Comparison of ENCODE assay signal across 10 cellular contexts in the genomic region with DNA sequence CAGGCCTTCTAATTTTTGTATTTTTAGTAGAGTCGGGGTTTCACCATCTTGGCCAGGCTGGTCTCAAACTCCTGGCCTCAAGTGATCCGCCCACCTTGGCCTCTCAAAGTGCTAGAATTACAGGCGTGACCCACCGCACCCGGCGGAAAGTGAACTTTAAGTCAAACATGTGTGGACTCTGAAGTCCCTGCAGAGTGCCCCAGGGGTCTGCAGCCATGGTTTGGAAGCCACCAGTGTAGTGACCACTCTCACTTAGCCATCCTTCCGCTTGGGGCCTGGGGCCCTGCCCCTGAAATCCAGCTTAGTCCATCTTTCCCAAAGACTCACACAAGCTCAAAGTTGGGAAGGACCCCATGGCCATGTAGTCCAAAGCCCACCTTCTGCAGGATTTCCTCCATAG.
"Had no signal": no experiment of that assay in that cellular context is flagged by ENCODE, and none has a peak within 500 bp of the region (broad histone marks: within the 10 kb centered on the region; RNA-seq: fewer than 3 reads in every experiment).

No MANE protein-coding gene starts in this region.

- H3K36me3 Mint-ChIP-seq: activated CD8-positive, alpha-beta memory T cell treated with anti-CD3 and anti-CD28 coated beads, Interleukin-2, amount 10 ng/mL, durations not matched to agents 7 days and 5 days had no signal

- H3K27ac ChIP-seq: gastroesophageal sphincter, parathyroid adenoma, tibial artery had no signal

- H3K9me3 ChIP-seq: gastroesophageal sphincter, tibial artery had no signal

- H3K36me3 ChIP-seq: gastroesophageal sphincter, tibial artery had no signal

- H3K4me1 ChIP-seq: gastroesophageal sphincter, parathyroid adenoma, tibial artery had no signal

- H3K4me3 Mint-ChIP-seq: activated CD8-positive, alpha-beta memory T cell treated with anti-CD3 and anti-CD28 coated beads, Interleukin-2, amount 10 ng/mL, durations not matched to agents 7 days and 5 days; activated T-cell treated with anti-CD3 and anti-CD28 coated beads, Interleukin-2, amount 50 U/mL, for 4 hours; WTC11 had no signal

- H3K27ac Mint-ChIP-seq: activated CD8-positive, alpha-beta memory T cell treated with anti-CD3 and anti-CD28 coated beads, Interleukin-2, amount 10 ng/mL, durations not matched to agents 7 days and 5 days; WTC11 had no signal

- H2AFZ ChIP-seq: parathyroid adenoma had no signal

- DNase-seq: activated CD4-positive, alpha-beta T cell treated with anti-CD3 and anti-CD28 coated beads, Interleukin-2, amount 50 U/mL, for 1 hour; activated CD8-positive, alpha-beta memory T cell treated with anti-CD3 and anti-CD28 coated beads, Interleukin-2, amount 10 ng/mL, durations not matched to agents 7 days and 5 days; activated T-cell treated with anti-CD3 and anti-CD28 coated beads, Interleukin-2, amount 50 U/mL, for 4 hours; effector memory CD4-positive, alpha-beta T cell; retina; T-helper 1 cell; tibial artery had no signal

- H3K79me2 ChIP-seq: parathyroid adenoma had no signal

- H3K9ac ChIP-seq: parathyroid adenoma had no signal

- H3K4me3 ChIP-seq: gastroesophageal sphincter, tibial artery had no signal

- H3K9me3 Mint-ChIP-seq: activated T-cell treated with anti-CD3 and anti-CD28 coated beads, Interleukin-2, amount 50 U/mL, for 4 hours had no signal
